In the genomic region with DNA sequence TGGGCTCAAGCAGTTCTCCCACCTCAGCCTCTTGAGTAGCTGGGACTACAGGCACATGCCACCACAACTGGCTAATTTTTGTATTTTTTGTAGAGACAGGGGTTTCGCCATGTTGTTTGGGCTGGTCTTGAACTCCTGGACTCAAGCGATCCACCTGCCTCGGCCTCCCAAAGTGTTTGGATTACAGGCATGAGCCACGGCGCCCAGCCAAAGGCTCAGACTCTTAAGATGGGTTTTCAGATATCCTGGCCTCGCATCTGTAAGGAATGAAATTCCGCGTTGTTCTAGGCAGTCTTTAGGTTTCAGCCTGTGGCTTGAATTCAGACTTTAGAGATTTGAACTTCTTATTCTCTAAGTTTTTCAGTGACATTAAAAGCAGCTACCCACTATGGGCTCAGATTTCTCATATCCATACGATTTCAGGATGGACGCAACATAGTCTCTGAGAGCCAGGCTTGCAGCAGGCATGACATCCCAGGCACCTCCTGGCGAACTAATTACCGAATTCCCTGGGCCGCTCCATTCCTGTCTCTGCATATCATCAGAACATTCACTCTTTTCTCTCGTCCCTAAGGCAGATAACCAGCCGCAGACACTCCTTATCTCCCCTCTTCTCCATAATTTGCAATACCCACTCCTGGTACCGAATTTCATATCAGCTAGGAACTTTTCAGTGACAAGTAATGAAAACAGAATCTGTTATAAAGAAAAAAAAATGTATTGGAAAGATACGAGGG, we compare ENCODE assay signal across 1 cellular context.
TF ChIP-seq lines count a peak whose summit lies in the region.

No MANE protein-coding gene starts in this region.

TF ChIP-seq in SK-N-SH, 30 proteins besides CTCF, POLR2A, EP300 and RAD21 (continued from another document):
- TF ChIP-seq, protein P1, sequence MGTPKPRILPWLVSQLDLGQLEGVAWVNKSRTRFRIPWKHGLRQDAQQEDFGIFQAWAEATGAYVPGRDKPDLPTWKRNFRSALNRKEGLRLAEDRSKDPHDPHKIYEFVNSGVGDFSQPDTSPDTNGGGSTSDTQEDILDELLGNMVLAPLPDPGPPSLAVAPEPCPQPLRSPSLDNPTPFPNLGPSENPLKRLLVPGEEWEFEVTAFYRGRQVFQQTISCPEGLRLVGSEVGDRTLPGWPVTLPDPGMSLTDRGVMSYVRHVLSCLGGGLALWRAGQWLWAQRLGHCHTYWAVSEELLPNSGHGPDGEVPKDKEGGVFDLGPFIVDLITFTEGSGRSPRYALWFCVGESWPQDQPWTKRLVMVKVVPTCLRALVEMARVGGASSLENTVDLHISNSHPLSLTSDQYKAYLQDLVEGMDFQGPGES (IDR thresholded peaks at IDR 0.05; ENCODE audit: low read depth, low read length) = no peak
- TF ChIP-seq ELF1 (IDR thresholded peaks at IDR 0.05) = no peak
- TF ChIP-seq FOXJ3 (CRISPR knock-in tag; IDR thresholded peaks at IDR 0.05) = peak; percentile 62; the same call in 1 of the 2 replicates
- no peak for TF ChIP-seq NFIC (IDR thresholded peaks at IDR 0.05; ENCODE audit: borderline replicate concordance)
- no peak for TF ChIP-seq JUND (IDR thresholded peaks at IDR 0.05)
- no peak for TF ChIP-seq FOSL2 (IDR thresholded peaks at IDR 0.05; ENCODE audit: borderline replicate concordance, low read depth)
- TF ChIP-seq POLR2AphosphoS5 (IDR thresholded peaks at IDR 0.05; ENCODE audit: low read depth, low read length) = no peak
- no peak for TF ChIP-seq SIN3A (IDR thresholded peaks at IDR 0.05; ENCODE audit: borderline replicate concordance, low read depth, low read length)
